ENCODE assay signal across 28 cellular contexts in genomic region chr6:71125216-71125615, GRCh38.
"Had no signal": no experiment of that assay in that cellular context is flagged by ENCODE, and none has a peak within 500 bp of the region (broad histone marks: within the 10 kb centered on the region; RNA-seq: fewer than 3 reads in every experiment).

No MANE protein-coding gene starts in this region.

- H3K4me1 ChIP-seq: neural progenitor cell, parathyroid adenoma, psoas muscle, right lobe of liver, sigmoid colon, stomach, thyroid gland, tibial nerve, upper lobe of left lung, vagina had no signal

- H3K79me2 ChIP-seq: parathyroid adenoma had no signal

- DNase-seq: natural killer cell; nucleus accumbens; ovary; psoas muscle; right cardiac atrium; right lobe of liver; sigmoid colon; small intestine; stimulated activated CD4-positive, alpha-beta T cell treated with anti-CD3 and anti-CD28 coated beads, Interleukin-15, amount 100 ng/mL, for 24 hours; stimulated activated CD4-positive, alpha-beta T cell treated with anti-CD3 and anti-CD28 coated beads, Interleukin-2, amount 100 ng/mL, for 24 hours; stimulated activated CD4-positive, alpha-beta T cell treated with anti-CD3 and anti-CD28 coated beads, Interleukin-2, amount 100 ng/mL, for 48 hours; stimulated activated CD4-positive, alpha-beta T cell treated with anti-CD3 and anti-CD28 coated beads, Interleukin-4, amount 100 ng/mL, for 24 hours; stimulated activated naive B cell treated with anti-CD40 and anti-IgM and Interleukin-4, amounts not matched to agents 10 μg/mL and 1 μg/mL and 100 μg/mL, for 72 hours; stimulated activated naive CD4-positive, alpha-beta T cell treated with Interleukin-2 at 50 U/mL for 16 hours; stomach; thyroid gland; trophoblast cell; upper lobe of left lung had no signal

- H3K36me3 ChIP-seq: neural progenitor cell, neutrophil, ovary, right lobe of liver, sigmoid colon, stomach, thoracic aorta, thyroid gland, tibial nerve, upper lobe of left lung, vagina had no signal

- H3K36me3 Mint-ChIP-seq: natural killer cell; neural progenitor cell; stimulated activated effector memory CD8-positive, alpha-beta T cell treated with anti-CD3 and anti-CD28 coated beads, Interleukin-12 subunit alpha, Interleukin-12 subunit beta, amount 100 ng/mL, for 72 hours had no signal

- H3K27me3 ChIP-seq: neural progenitor cell, neutrophil, ovary, right lobe of liver, sigmoid colon, stomach, thyroid gland, tibial nerve, upper lobe of left lung, vagina had no signal

- H3K27me3 Mint-ChIP-seq: progenitor cell of endocrine pancreas; stimulated activated naive B cell treated with anti-CD40 and anti-IgM and Interleukin-4, amounts not matched to agents 10 μg/mL and 1 μg/mL and 100 μg/mL, for 72 hours had no signal

- ATAC-seq: natural killer cell; psoas muscle; right cardiac atrium; right lobe of liver; stimulated activated effector memory CD8-positive, alpha-beta T cell treated with anti-CD3 and anti-CD28 coated beads, Interleukin-12 subunit alpha, Interleukin-12 subunit beta, amount 100 ng/mL, for 72 hours had no signal

- H3K27ac Mint-ChIP-seq: natural killer cell; nephron; progenitor cell of endocrine pancreas; stimulated activated effector memory CD8-positive, alpha-beta T cell treated with anti-CD3 and anti-CD28 coated beads, Interleukin-12 subunit alpha, Interleukin-12 subunit beta, amount 100 ng/mL, for 72 hours; stimulated activated naive B cell treated with anti-CD40 and anti-IgM and Interleukin-4, amounts not matched to agents 10 μg/mL and 1 μg/mL and 100 μg/mL, for 72 hours; stimulated activated naive CD8-positive, alpha-beta T cell treated with anti-CD3 and anti-CD28 coated beads, Interleukin-15, Interleukin-2, amounts not matched to agents 100 ng/mL and 50 ng/mL, for 24 hours had no signal

- H3K9ac ChIP-seq: neural progenitor cell, parathyroid adenoma had no signal

- H3K27ac ChIP-seq: neural progenitor cell, neutrophil, ovary, parathyroid adenoma, psoas muscle, right lobe of liver, sigmoid colon, stomach, thoracic aorta, thyroid gland, tibial nerve, upper lobe of left lung, vagina had no signal

- H2AFZ ChIP-seq: neural progenitor cell, parathyroid adenoma had no signal

- H3K4me3 ChIP-seq: neural progenitor cell, ovary, psoas muscle, right lobe of liver, sigmoid colon, stomach, thoracic aorta, thyroid gland, tibial nerve, upper lobe of left lung, vagina had no signal

- H3K4me2 ChIP-seq: neural progenitor cell had no signal

- H3K4me3 Mint-ChIP-seq: natural killer cell; nephron; neural progenitor cell; stimulated activated effector memory CD8-positive, alpha-beta T cell treated with anti-CD3 and anti-CD28 coated beads, Interleukin-12 subunit alpha, Interleukin-12 subunit beta, amount 100 ng/mL, for 72 hours; stimulated activated naive B cell treated with anti-CD40 and anti-IgM and Interleukin-4, amounts not matched to agents 10 μg/mL and 1 μg/mL and 100 μg/mL, for 72 hours; stimulated activated naive CD8-positive, alpha-beta T cell treated with anti-CD3 and anti-CD28 coated beads, Interleukin-15, Interleukin-2, amounts not matched to agents 100 ng/mL and 50 ng/mL, for 24 hours had no signal

- H3K4me1 Mint-ChIP-seq: natural killer cell; stimulated activated effector memory CD8-positive, alpha-beta T cell treated with anti-CD3 and anti-CD28 coated beads, Interleukin-12 subunit alpha, Interleukin-12 subunit beta, amount 100 ng/mL, for 72 hours had no signal

- H3K9me3 ChIP-seq: neutrophil, psoas muscle, right lobe of liver, thoracic aorta, thyroid gland, vagina had no signal
